In genomic region chr15:90191795-90192494, GRCh38 we compare ENCODE assay signal across 8 cellular contexts. TPM values are rescaled to one million over a fixed set of nuclear protein-coding genes. Genes with fewer than 3 reads are reported as not detected.
DNase-seq lines count a peak whose midpoint lies in the region; ATAC-seq and TF ChIP-seq lines count a peak whose summit lies in the region.

No MANE protein-coding gene starts in this region.

- no peak overlapping the region for H3K4me3 Mint-ChIP-seq in endothelial cell (ENCODE audit: unreplicated experiment)

- H3K4me1 Mint-ChIP-seq in endothelial cell (ENCODE audit: unreplicated experiment): peaks cover 14% of the 10 kb centered on the region

- no peaks in the 10 kb centered on the region for H3K36me3 ChIP-seq in Peyer's patch

- DNase-seq in DMS153 (lab: John Stamatoyannopoulos, UW) (peak; percentile 84), GM20000 (ENCODE audit: low spot score) (peak; percentile 60), Peyer's patch (peak; percentile 89 to 94 (median 92)), astrocyte of the hippocampus (ENCODE audit: low read depth, low spot score) (peak; percentile 72), kidney glomerular epithelial cell (lab: John Stamatoyannopoulos, UW) (peak; percentile 61), endothelial cell (ENCODE audit: low spot score) (no peak)
- DNase-seq in Jurkat, Clone E6-1 (ENCODE audit: low read depth, low spot score): peak; percentile 73
- DNase-seq in stimulated activated naive CD8-positive, alpha-beta T cell treated with anti-CD3 and anti-CD28 coated beads, Interleukin-15, Interleukin-2, amounts not matched to agents 100 U/mL and 50 U/mL, for 24 hours: peak; percentile 49

- ATAC-seq in stimulated activated naive CD8-positive, alpha-beta T cell treated with anti-CD3 and anti-CD28 coated beads, Interleukin-15, Interleukin-2, amounts not matched to agents 100 U/mL and 50 U/mL, for 24 hours: peak; percentile 60

- H3K27ac ChIP-seq in Peyer's patch: peak overlapping the region; percentile 78 to 93 (median 88)

- H3K36me3 Mint-ChIP-seq in endothelial cell (ENCODE audit: low read depth, unreplicated experiment): no peaks in the 10 kb centered on the region

- no peaks in the 10 kb centered on the region for H3K9me3 Mint-ChIP-seq in endothelial cell (ENCODE audit: unreplicated experiment)

- TF ChIP-seq POLR2A in Peyer's patch (IDR thresholded peaks at IDR 0.05): peak; percentile 6 to 60

- peaks cover 3 to 64% (median 30%) of the 10 kb centered on the region in 4 donors for H3K4me1 ChIP-seq in Peyer's patch

- TF ChIP-seq CTCF in GM20000 (IDR thresholded peaks at IDR 0.05; ENCODE audit: extremely low read depth, missing control alignments): no peak
- no peak for TF ChIP-seq CTCF in Peyer's patch (IDR thresholded peaks at IDR 0.05)
- TF ChIP-seq CTCF in endothelial cell (IDR thresholded peaks at IDR 0.05; ENCODE audit: unreplicated experiment): no peak

- H3K27ac Mint-ChIP-seq in endothelial cell (ENCODE audit: unreplicated experiment): no peak overlapping the region

- H3K4me3 ChIP-seq in Jurkat, Clone E6-1 (ENCODE audit: low read length): peak overlapping the region; percentile 42
- peak overlapping the region in 2 of 4 donors; percentile 1 to 24 for H3K4me3 ChIP-seq in Peyer's patch

- no peaks in the 10 kb centered on the region for H3K27me3 ChIP-seq in Peyer's patch

- peaks cover 1% of the 10 kb centered on the region for H3K27me3 Mint-ChIP-seq in endothelial cell (ENCODE audit: unreplicated experiment)

- H3K9me3 ChIP-seq in Peyer's patch: no peaks in the 10 kb centered on the region

RNA-seq across cellular contexts. Expression of gene SEMA4B, which starts 9.2 kb away (rescaled TPM):
- 13.9 TPM for polyA plus RNA-seq in Jurkat, Clone E6-1 (2012; ENCODE audit: insufficient read depth, insufficient read length)
- total RNA-seq in Peyer's patch (100 to 1,000 TPM in 2 of 4 donors, 10 to 100 TPM in 2; 63.2 to 147 (median 91.3) TPM), endothelial cell (ENCODE audit: unreplicated experiment) (11.2 TPM)

RNA-seq across cellular contexts. Expression of gene CIB1, which starts 41.8 kb away (rescaled TPM):
- polyA plus RNA-seq in Jurkat, Clone E6-1 (2012; ENCODE audit: insufficient read depth, insufficient read length): 159 TPM
- total RNA-seq in Peyer's patch (100 to 1,000 TPM in 3 of 4 donors, 10 to 100 TPM in 1; 71.0 to 166 (median 130) TPM), endothelial cell (ENCODE audit: unreplicated experiment) (19.8 TPM)

RNA-seq across cellular contexts. Expression of gene GDPGP1, which starts 42.1 kb away (rescaled TPM):
- polyA plus RNA-seq in Jurkat, Clone E6-1 (2012; ENCODE audit: insufficient read depth, insufficient read length): 4.4 TPM
- total RNA-seq in Peyer's patch (10 to 100 TPM in 3 of 4 donors, 1 to 10 TPM in 1; 8.3 to 24.0 (median 19.6) TPM), endothelial cell (ENCODE audit: unreplicated experiment) (7.7 TPM)

RNA-seq across cellular contexts. Expression of gene TTLL13, which starts 57.4 kb away (rescaled TPM):
- polyA plus RNA-seq in Jurkat, Clone E6-1 (2012; ENCODE audit: insufficient read depth, insufficient read length): 1.3 TPM
- not detected for total RNA-seq in Peyer's patch
- total RNA-seq in endothelial cell (ENCODE audit: unreplicated experiment): not detected
